ENCODE assay signal across 10 cellular contexts in the genomic region with DNA sequence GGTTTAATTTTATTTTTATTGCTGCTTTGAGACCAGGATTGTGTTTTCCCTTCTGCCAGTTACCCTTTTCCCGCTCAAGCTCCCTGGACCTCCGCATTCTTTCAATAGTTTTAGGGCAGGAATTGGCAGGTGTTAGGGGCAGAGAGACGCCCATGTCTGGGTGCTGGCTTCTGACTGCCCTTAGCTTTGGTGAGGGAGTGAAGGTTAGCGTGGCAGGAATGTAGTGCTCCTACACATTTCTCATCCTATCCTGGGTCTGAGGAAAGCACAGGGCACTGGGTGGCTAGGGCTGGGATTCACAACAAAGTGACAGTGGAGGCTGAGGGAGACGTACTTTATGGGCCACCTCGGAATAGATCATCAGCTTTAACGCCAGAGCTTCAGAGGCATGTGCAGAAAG.
DNase-seq lines count a peak whose midpoint lies in the region; ATAC-seq, FAIRE-seq and TF ChIP-seq lines count a peak whose summit lies in the region.
"Had no signal": no experiment of that assay in that cellular context is flagged by ENCODE, and none has a peak within 500 bp of the region (broad histone marks: within the 10 kb centered on the region; RNA-seq: fewer than 3 reads in every experiment).

No MANE protein-coding gene starts in this region.

- H3K27ac ChIP-seq in iPS-20b (ENCODE audit: low read length) (no peak overlapping the region), rectal smooth muscle tissue (ENCODE audit: low read depth, low read length) (peak overlapping the region; percentile 78)
- H3K27ac ChIP-seq: RWPE1 had no signal

- no TSS peak for BruUV-seq in Calu3 (replicated peaks; lab: Mats Ljungman, UMichigan)

- TF ChIP-seq CTCF in Calu3 (IDR thresholded peaks at IDR 0.05; ENCODE audit: unreplicated experiment) (no peak), WTC11 (IDR thresholded peaks at IDR 0.05) (no peak)

- FAIRE-seq in RCC 7860 (lab: Jason Lieb, UNC), result no peak

- H3K27me3 Mint-ChIP-seq in Calu3 (ENCODE audit: unreplicated experiment) (no peaks in the 10 kb centered on the region), WTC11 (ENCODE audit: low read depth) (peaks cover 5% of the 10 kb centered on the region; the same call in 1 of the 2 replicates)
- H3K27me3 Mint-ChIP-seq in activated CD4-positive, alpha-beta T cell treated with anti-CD3 and anti-CD28 coated beads, Interleukin-2, amount 10 ng/mL, durations not matched to agents 7 days and 5 days, result no peaks in the 10 kb centered on the region

- peak overlapping the region; percentile 66; the same call in 1 of the 2 replicates for H3K4me3 ChIP-seq in iPS-20b (ENCODE audit: low read length)
- no peak overlapping the region for H3K4me3 ChIP-seq in rectal smooth muscle tissue (ENCODE audit: low read length)
- H3K4me3 ChIP-seq: MG63 had no signal

- H3K27me3 ChIP-seq in iPS-20b (ENCODE audit: insufficient read depth, low read length) (no peaks in the 10 kb centered on the region), rectal smooth muscle tissue (ENCODE audit: control insufficient read depth, insufficient read depth, low read length) (no peaks in the 10 kb centered on the region)
- H3K27me3 ChIP-seq: MG63 had no signal

- no peak; the same call in 1 of the 2 replicates for ATAC-seq in WTC11
- ATAC-seq in HG02970 (IDR thresholded peaks at IDR 0.05; ENCODE audit: low FRiP score, unreplicated experiment), result no peak

- H3K36me3 ChIP-seq in iPS-20b (ENCODE audit: insufficient read depth, low read depth, low read length) (no peaks in the 10 kb centered on the region), rectal smooth muscle tissue (ENCODE audit: control insufficient read depth, insufficient read depth, low read length) (no peaks in the 10 kb centered on the region)
- H3K36me3 ChIP-seq: MG63 had no signal

- CTCF ChIA-PET in Calu3 (lab: Charles Lee), result interaction anchor here (1.3 to 1.5 kb wide), 2 partner anchors 12 to 58 kb away, joined by 5 read pairs; no protein-coding TSS in a partner anchor
- CTCF ChIA-PET in WTC11 (lab: Charles Lee), result interaction anchor here (1.1 to 2.9 kb wide), 4 partner anchors 44 to 430 kb away, joined by 3 to 15 read pairs (median 7); no protein-coding TSS in a partner anchor
- CTCF ChIA-PET in activated CD4-positive, alpha-beta T cell treated with anti-CD3 and anti-CD28 coated beads, Interleukin-2, amount 10 ng/mL, durations not matched to agents 7 days and 5 days (lab: Charles Lee), result interaction anchor here (0.6 kb wide), 1 partner anchor 249 kb away, joined by 3 read pairs; no protein-coding TSS in a partner anchor

- no peaks in the 10 kb centered on the region for H3K36me3 Mint-ChIP-seq in Calu3 (ENCODE audit: insufficient read depth, unreplicated experiment)
- no peaks in the 10 kb centered on the region for H3K36me3 Mint-ChIP-seq in WTC11
- H3K36me3 Mint-ChIP-seq in activated CD4-positive, alpha-beta T cell treated with anti-CD3 and anti-CD28 coated beads, Interleukin-2, amount 10 ng/mL, durations not matched to agents 7 days and 5 days (ENCODE audit: low read depth), result no peaks in the 10 kb centered on the region

- H3K4me3 Mint-ChIP-seq in Calu3 (ENCODE audit: low read depth, unreplicated experiment), result peak overlapping the region; percentile 34
- peak overlapping the region; percentile 75 for H3K4me3 Mint-ChIP-seq in WTC11
- no peak overlapping the region for H3K4me3 Mint-ChIP-seq in activated CD4-positive, alpha-beta T cell treated with anti-CD3 and anti-CD28 coated beads, Interleukin-2, amount 10 ng/mL, durations not matched to agents 7 days and 5 days

- H3K4me1 ChIP-seq in iPS-20b (ENCODE audit: insufficient read depth, low read length) (peaks cover 12% of the 10 kb centered on the region), rectal smooth muscle tissue (ENCODE audit: control insufficient read depth, insufficient read depth, low read length) (peaks cover 26% of the 10 kb centered on the region)

- no peaks in the 10 kb centered on the region for H3K9me3 Mint-ChIP-seq in Calu3 (ENCODE audit: low read depth, unreplicated experiment)
- no peaks in the 10 kb centered on the region for H3K9me3 Mint-ChIP-seq in WTC11
- peaks cover 3% of the 10 kb centered on the region for H3K9me3 Mint-ChIP-seq in activated CD4-positive, alpha-beta T cell treated with anti-CD3 and anti-CD28 coated beads, Interleukin-2, amount 10 ng/mL, durations not matched to agents 7 days and 5 days

- H3K27ac Mint-ChIP-seq in Calu3 (ENCODE audit: unreplicated experiment), result peak overlapping the region; percentile 86
- H3K27ac Mint-ChIP-seq in WTC11, result peak overlapping the region; percentile 68
- no peak overlapping the region for H3K27ac Mint-ChIP-seq in activated CD4-positive, alpha-beta T cell treated with anti-CD3 and anti-CD28 coated beads, Interleukin-2, amount 10 ng/mL, durations not matched to agents 7 days and 5 days

- intact Hi-C loops in Calu3 (cut with micrococcal nuclease; ENCODE audit: unreplicated experiment), result loop anchor here (5.0 kb wide), 3 partner anchors 58 to 423 kb away; no protein-coding TSS in a partner anchor

- DNase-seq in Calu3 (peak; percentile 42), WTC11 (ENCODE audit: low spot score) (peak; percentile 18), NCI-H774 (lab: John Stamatoyannopoulos, UW) (no peak), RCC 7860 (ENCODE audit: low spot score) (no peak)
- DNase-seq in activated CD4-positive, alpha-beta T cell treated with anti-CD3 and anti-CD28 coated beads, Interleukin-2, amount 10 ng/mL, durations not matched to agents 7 days and 5 days, result no peak
- DNase-seq: MG63 had no signal

- POLR2A ChIA-PET in WTC11 (lab: Charles Lee), result no interaction called here
- POLR2A ChIA-PET in activated CD4-positive, alpha-beta T cell treated with anti-CD3 and anti-CD28 coated beads, Interleukin-2, amount 10 ng/mL, durations not matched to agents 7 days and 5 days (lab: Charles Lee), result no interaction called here

- H3K9me3 ChIP-seq in iPS-20b (ENCODE audit: insufficient read depth, low read depth, low read length), result no peaks in the 10 kb centered on the region
- H3K9me3 ChIP-seq: MG63 had no signal

- H3K9ac ChIP-seq in iPS-20b (ENCODE audit: low read depth, low read length), result peak overlapping the region; percentile 30; the same call in 1 of the 2 replicates
- no peak overlapping the region for H3K9ac ChIP-seq in rectal smooth muscle tissue (ENCODE audit: low read length)

- peaks cover 25% of the 10 kb centered on the region for H3K4me1 Mint-ChIP-seq in Calu3 (ENCODE audit: low read depth, unreplicated experiment)
- H3K4me1 Mint-ChIP-seq in WTC11, result peaks cover 35% of the 10 kb centered on the region
- peaks cover 28% of the 10 kb centered on the region for H3K4me1 Mint-ChIP-seq in activated CD4-positive, alpha-beta T cell treated with anti-CD3 and anti-CD28 coated beads, Interleukin-2, amount 10 ng/mL, durations not matched to agents 7 days and 5 days

TF ChIP-seq in WTC11, 78 proteins besides CTCF, POLR2A, EP300 and RAD21 (continues in another document):
- TF ChIP-seq IRF2 (CRISPR knock-in tag; IDR thresholded peaks at IDR 0.05; ENCODE audit: borderline replicate concordance, low read depth), result no peak
- TF ChIP-seq, protein P1, sequence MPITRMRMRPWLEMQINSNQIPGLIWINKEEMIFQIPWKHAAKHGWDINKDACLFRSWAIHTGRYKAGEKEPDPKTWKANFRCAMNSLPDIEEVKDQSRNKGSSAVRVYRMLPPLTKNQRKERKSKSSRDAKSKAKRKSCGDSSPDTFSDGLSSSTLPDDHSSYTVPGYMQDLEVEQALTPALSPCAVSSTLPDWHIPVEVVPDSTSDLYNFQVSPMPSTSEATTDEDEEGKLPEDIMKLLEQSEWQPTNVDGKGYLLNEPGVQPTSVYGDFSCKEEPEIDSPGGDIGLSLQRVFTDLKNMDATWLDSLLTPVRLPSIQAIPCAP (CRISPR knock-in tag; IDR thresholded peaks at IDR 0.05), result no peak
- TF ChIP-seq, protein P2, sequence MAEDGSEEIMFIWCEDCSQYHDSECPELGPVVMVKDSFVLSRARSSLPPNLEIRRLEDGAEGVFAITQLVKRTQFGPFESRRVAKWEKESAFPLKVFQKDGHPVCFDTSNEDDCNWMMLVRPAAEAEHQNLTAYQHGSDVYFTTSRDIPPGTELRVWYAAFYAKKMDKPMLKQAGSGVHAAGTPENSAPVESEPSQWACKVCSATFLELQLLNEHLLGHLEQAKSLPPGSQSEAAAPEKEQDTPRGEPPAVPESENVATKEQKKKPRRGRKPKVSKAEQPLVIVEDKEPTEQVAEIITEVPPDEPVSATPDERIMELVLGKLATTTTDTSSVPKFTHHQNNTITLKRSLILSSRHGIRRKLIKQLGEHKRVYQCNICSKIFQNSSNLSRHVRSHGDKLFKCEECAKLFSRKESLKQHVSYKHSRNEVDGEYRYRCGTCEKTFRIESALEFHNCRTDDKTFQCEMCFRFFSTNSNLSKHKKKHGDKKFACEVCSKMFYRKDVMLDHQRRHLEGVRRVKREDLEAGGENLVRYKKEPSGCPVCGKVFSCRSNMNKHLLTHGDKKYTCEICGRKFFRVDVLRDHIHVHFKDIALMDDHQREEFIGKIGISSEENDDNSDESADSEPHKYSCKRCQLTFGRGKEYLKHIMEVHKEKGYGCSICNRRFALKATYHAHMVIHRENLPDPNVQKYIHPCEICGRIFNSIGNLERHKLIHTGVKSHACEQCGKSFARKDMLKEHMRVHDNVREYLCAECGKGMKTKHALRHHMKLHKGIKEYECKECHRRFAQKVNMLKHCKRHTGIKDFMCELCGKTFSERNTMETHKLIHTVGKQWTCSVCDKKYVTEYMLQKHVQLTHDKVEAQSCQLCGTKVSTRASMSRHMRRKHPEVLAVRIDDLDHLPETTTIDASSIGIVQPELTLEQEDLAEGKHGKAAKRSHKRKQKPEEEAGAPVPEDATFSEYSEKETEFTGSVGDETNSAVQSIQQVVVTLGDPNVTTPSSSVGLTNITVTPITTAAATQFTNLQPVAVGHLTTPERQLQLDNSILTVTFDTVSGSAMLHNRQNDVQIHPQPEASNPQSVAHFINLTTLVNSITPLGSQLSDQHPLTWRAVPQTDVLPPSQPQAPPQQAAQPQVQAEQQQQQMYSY (CRISPR knock-in tag; IDR thresholded peaks at IDR 0.05), result no peak

Comparison
In these comparisons a context has a peak if more than half of its experiments do, and no peak if none do; other contexts are left out.
1. DNase-seq: peak in Calu3 (single experiment) and WTC11 (single experiment); none in NCI-H774 (single experiment), activated CD4-positive, alpha-beta T cell treated with anti-CD3 and anti-CD28 coated beads, Interleukin-2, amount 10 ng/mL, durations not matched to agents 7 days and 5 days (single experiment) and RCC 7860 (single experiment).